Comparison of ENCODE assay signal across 18 cellular contexts in the genomic region with DNA sequence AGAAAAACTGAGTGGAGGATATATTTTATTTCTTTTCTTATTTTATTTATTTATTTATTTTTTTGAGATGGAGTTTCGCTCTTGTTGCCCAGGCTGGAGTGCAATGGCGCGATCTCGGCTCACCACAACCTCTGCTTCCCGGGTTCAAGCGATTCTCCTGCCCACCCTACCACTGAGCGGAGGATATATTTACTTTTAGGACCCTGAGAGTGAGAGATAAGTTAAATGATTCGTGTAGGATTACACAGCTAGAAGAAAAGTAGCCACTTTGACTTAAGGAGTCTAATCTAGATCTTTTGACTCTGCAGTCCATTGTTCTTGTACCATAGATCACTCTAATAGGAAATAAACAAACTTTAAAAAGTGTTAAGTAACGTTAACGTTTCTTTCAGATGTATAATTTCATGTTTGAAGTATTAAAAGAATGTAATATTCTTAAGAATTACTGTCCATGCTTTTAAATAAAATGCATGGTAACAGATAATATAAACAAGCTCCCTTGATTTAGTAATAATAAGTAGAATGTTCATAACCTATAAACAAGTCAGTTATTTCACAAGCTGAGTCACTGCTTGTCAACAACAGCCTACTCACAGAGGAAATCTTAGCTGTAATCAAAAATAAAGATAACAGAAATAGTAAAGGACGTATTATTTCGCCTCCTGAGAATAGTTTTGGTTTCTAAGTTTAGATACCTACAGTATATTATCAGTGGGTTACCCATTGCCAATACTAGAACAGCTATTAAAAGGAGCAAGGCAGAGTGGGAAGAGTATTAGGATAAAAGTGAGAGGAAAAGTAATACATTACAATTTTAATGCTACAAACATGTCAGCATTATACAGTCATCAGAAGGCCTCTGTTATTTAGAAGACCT. TPM values are rescaled to one million over a fixed set of nuclear protein-coding genes. Genes with fewer than 3 reads are reported as not detected.
A peak's percentile ranks its signal among the peaks of the same experiment; 100 is the strongest.
DNase-seq lines count a peak whose midpoint lies in the region; ATAC-seq and TF ChIP-seq lines count a peak whose summit lies in the region.
"Had no signal": no experiment of that assay in that cellular context is flagged by ENCODE, and none has a peak within 500 bp of the region (broad histone marks: within the 10 kb centered on the region; RNA-seq: fewer than 3 reads in every experiment).

No MANE protein-coding gene starts in this region.

- ATAC-seq in naive thymus-derived CD8-positive, alpha-beta T cell, result no peak
- ATAC-seq in GM19397 (IDR thresholded peaks at IDR 0.05; ENCODE audit: unreplicated experiment), result no peak
- ATAC-seq in GM18502 (IDR thresholded peaks at IDR 0.05; ENCODE audit: poor library complexity, unreplicated experiment), result no peak
- no peak for ATAC-seq in GM21786 (IDR thresholded peaks at IDR 0.05; ENCODE audit: unreplicated experiment)
- ATAC-seq: gastroesophageal sphincter had no signal

- H3K4me2 ChIP-seq in BLaER1, result peak overlapping the region; percentile 35

- H3K9me3 ChIP-seq in BLaER1 (peaks cover 34% of the 10 kb centered on the region), colonic mucosa (no peaks in the 10 kb centered on the region)
- H3K9me3 ChIP-seq: gastroesophageal sphincter, tibial artery had no signal

- H3K36me3 Mint-ChIP-seq in HFFc6 (ENCODE audit: low read depth), result peaks cover 4% of the 10 kb centered on the region; the same call in 1 of the 2 replicates
- peaks cover 0 to 2% (median 0%) of the 10 kb centered on the region in 3 donors for H3K36me3 Mint-ChIP-seq in naive thymus-derived CD8-positive, alpha-beta T cell

- no peak overlapping the region for H3K27ac ChIP-seq in BLaER1
- peak overlapping the region; percentile 13 for H3K27ac ChIP-seq in colonic mucosa
- H3K27ac ChIP-seq: tibial artery had no signal

- H3K4me1 Mint-ChIP-seq in HFFc6 (ENCODE audit: low read depth), result peaks cover 62% of the 10 kb centered on the region
- H3K4me1 Mint-ChIP-seq in naive thymus-derived CD8-positive, alpha-beta T cell, result peaks cover 26 to 81% (median 59%) of the 10 kb centered on the region in 4 donors

- H3K27me3 Mint-ChIP-seq in HFFc6 (ENCODE audit: insufficient read depth), result no peaks in the 10 kb centered on the region; the same call in 1 of the 2 replicates
- H3K27me3 Mint-ChIP-seq in naive thymus-derived CD8-positive, alpha-beta T cell, result no peaks in the 10 kb centered on the region

- no peaks in the 10 kb centered on the region for H3K27me3 ChIP-seq in BLaER1
- no peaks in the 10 kb centered on the region for H3K27me3 ChIP-seq in colonic mucosa
- H3K27me3 ChIP-seq: gastroesophageal sphincter, tibial artery had no signal

- H3K27ac Mint-ChIP-seq in HFFc6, result peak overlapping the region; percentile 84
- H3K27ac Mint-ChIP-seq in naive thymus-derived CD8-positive, alpha-beta T cell, result peak overlapping the region in 6 of 10 donors; percentile 9 to 73 (median 50)

- H3K4me3 Mint-ChIP-seq in HFFc6, result peak overlapping the region; percentile 48; the same call in 1 of the 2 replicates
- peak overlapping the region in 3 of 10 donors; percentile 7 to 30 (median 16) for H3K4me3 Mint-ChIP-seq in naive thymus-derived CD8-positive, alpha-beta T cell

- H3K4me3 ChIP-seq in BLaER1 (no peak overlapping the region), colonic mucosa (no peak overlapping the region)
- H3K4me3 ChIP-seq: gastroesophageal sphincter, tibial artery had no signal

- POLR2A ChIA-PET in naive thymus-derived CD8-positive, alpha-beta T cell (lab: Charles Lee), result interaction anchor here (1.0 kb wide), 2 partner anchors 18 to 19 kb away, joined by 4 read pairs; partner anchors contain the start of gene USP47

- H3K36me3 ChIP-seq in BLaER1 (peaks cover 20% of the 10 kb centered on the region; the same call in 1 of the 2 replicates), colonic mucosa (no peaks in the 10 kb centered on the region)
- H3K36me3 ChIP-seq: gastroesophageal sphincter, tibial artery had no signal

- TF ChIP-seq CTCF in HFFc6 (IDR thresholded peaks at IDR 0.05), result no peak
- no peak for TF ChIP-seq CTCF in colonic mucosa (IDR thresholded peaks at IDR 0.05)

- DNase-seq in HFFc6, result peak; percentile 58
- no peak for DNase-seq in colonic mucosa
- DNase-seq in naive thymus-derived CD8-positive, alpha-beta T cell, result no peak
- DNase-seq in SKM-1 (lab: John Stamatoyannopoulos, UW; ENCODE audit: unreplicated experiment), result no peak
- DNase-seq: activated CD4-positive, alpha-beta T cell treated with anti-CD3 and anti-CD28 coated beads for 48 hours; activated T-cell treated with anti-CD3 and anti-CD28 coated beads, Interleukin-2, amount 50 U/mL, for 1 hour; DND-41; islet precursor cell; KG1; NCI-H146; NCI-H526; stimulated activated CD8-positive, alpha-beta memory T cell treated with anti-CD3 and anti-CD28 coated beads, Interleukin-4, amount 100 ng/mL, for 48 hours; tibial artery had no signal

- H3K9me3 Mint-ChIP-seq in HFFc6, result no peaks in the 10 kb centered on the region
- no peaks in the 10 kb centered on the region for H3K9me3 Mint-ChIP-seq in naive thymus-derived CD8-positive, alpha-beta T cell

- H3K9ac ChIP-seq in BLaER1 (no peak overlapping the region), colonic mucosa (ENCODE audit: low read depth in 2 of 2, low read length in 2 of 2) (no peak overlapping the region)

- H3K4me1 ChIP-seq in BLaER1 (peaks cover 26% of the 10 kb centered on the region), colonic mucosa (no peaks in the 10 kb centered on the region)

- intact Hi-C loops in colonic mucosa (cut with DNase I), result no loop called here

- H4K20me1 ChIP-seq in BLaER1, result peaks cover 67% of the 10 kb centered on the region

RNA-seq across cellular contexts. Expression of gene USP47, which starts 18.6 kb away (rescaled TPM):
- 10 to 100 TPM; 33.6 to 38.7 (median 35.1) TPM for total RNA-seq in HFFc6 (2021; fragmentation: NEBNext Ultra II Directional; extraction: Animal tissue kit (Norgen Biotek cat#: 25700))
- 10 to 100 TPM; 31.3 to 40.3 TPM for total RNA-seq in colonic mucosa
- total RNA-seq in naive thymus-derived CD8-positive, alpha-beta T cell, result 10 to 100 TPM; 70.0 to 77.0 TPM
- polyA plus RNA-seq in naive thymus-derived CD8-positive, alpha-beta T cell, result 10 to 100 TPM; 38.2 to 54.3 (median 40.1) TPM
